20 cellular contexts compared by ENCODE assay signal in genomic region chr6:104589940-104590339, GRCh38.
A peak's percentile ranks its signal among the peaks of the same experiment; 100 is the strongest.
DNase-seq lines count a peak whose midpoint lies in the region; ATAC-seq, FAIRE-seq and TF ChIP-seq lines count a peak whose summit lies in the region.
"Had no signal": no experiment of that assay in that cellular context is flagged by ENCODE, and none has a peak within 500 bp of the region (broad histone marks: within the 10 kb centered on the region; RNA-seq: fewer than 3 reads in every experiment).

No MANE protein-coding gene starts in this region.

- no peaks in the 10 kb centered on the region for H3K36me3 Mint-ChIP-seq in progenitor cell of endocrine pancreas (ENCODE audit: insufficient read depth)
- H3K36me3 Mint-ChIP-seq in endothelial cell (ENCODE audit: low read depth, unreplicated experiment) = no peaks in the 10 kb centered on the region
- H3K36me3 Mint-ChIP-seq in chondrocyte (ENCODE audit: low read depth) = no peaks in the 10 kb centered on the region

- H3K27me3 ChIP-seq in body of pancreas = no peaks in the 10 kb centered on the region
- H3K27me3 ChIP-seq: SJSA1 had no signal

- intact Hi-C loops in body of pancreas (cut with DNase I) = no loop called here

- TF ChIP-seq POLR2A in body of pancreas (IDR thresholded peaks at IDR 0.05) (no peak), H54 (IDR thresholded peaks at IDR 0.05; ENCODE audit: low read depth, low read length) (no peak)

- no peak for FAIRE-seq in H54 (lab: Jason Lieb, UNC)
- FAIRE-seq: HepG2 had no signal

- H3K36me3 ChIP-seq in body of pancreas (replicated peaks in 1 of 2; ENCODE audit: insufficient read depth in 1 of 2, low read depth in 2 of 2) = no peaks in the 10 kb centered on the region
- H3K36me3 ChIP-seq: SJSA1 had no signal

- no peaks in the 10 kb centered on the region for H3K9me3 ChIP-seq in body of pancreas
- H3K9me3 ChIP-seq: SJSA1 had no signal

- no peaks in the 10 kb centered on the region for H3K9me3 Mint-ChIP-seq in progenitor cell of endocrine pancreas (ENCODE audit: low read depth)
- no peaks in the 10 kb centered on the region for H3K9me3 Mint-ChIP-seq in endothelial cell (ENCODE audit: unreplicated experiment)
- H3K9me3 Mint-ChIP-seq in chondrocyte (ENCODE audit: low read depth) = no peaks in the 10 kb centered on the region
- H3K9me3 Mint-ChIP-seq: H9 had no signal

- H3K4me1 Mint-ChIP-seq in progenitor cell of endocrine pancreas (ENCODE audit: low read depth) (peaks cover 7% of the 10 kb centered on the region), endothelial cell (ENCODE audit: unreplicated experiment) (peaks cover 16% of the 10 kb centered on the region), chondrocyte (ENCODE audit: low read depth) (peaks cover 21% of the 10 kb centered on the region)
- H3K4me1 Mint-ChIP-seq: H9 had no signal

- peak overlapping the region in 1 of 4 donors; percentile 27 for H3K27ac ChIP-seq in body of pancreas
- H3K27ac ChIP-seq: C4-2B, PC-9, SJSA1 had no signal

- TF ChIP-seq CTCF in body of pancreas (IDR thresholded peaks at IDR 0.05) (no peak), progenitor cell of endocrine pancreas (IDR thresholded peaks at IDR 0.05; ENCODE audit: unreplicated experiment) (no peak), endothelial cell (IDR thresholded peaks at IDR 0.05; ENCODE audit: unreplicated experiment) (no peak), chondrocyte (IDR thresholded peaks at IDR 0.05) (no peak)

- DNase-seq in HuH-7 (ENCODE audit: low spot score) = peak; percentile 9
- peak; percentile 3 for DNase-seq in NCI-H1436 treated with DMSO at 0.1 percent for 48 hours (lab: John Stamatoyannopoulos, UW)
- DNase-seq in body of pancreas = no peak
- no peak for DNase-seq in progenitor cell of endocrine pancreas (ENCODE audit: low spot score, unreplicated experiment)
- no peak for DNase-seq in endothelial cell (ENCODE audit: low spot score)
- no peak for DNase-seq in H54 (ENCODE audit: insufficient read length, low spot score)
- DNase-seq in chondrocyte (ENCODE audit: low spot score) = no peak
- DNase-seq: DMS 273 treated with DMSO at 0.1 percent for 48 hours, H9, MM.1S, NCI-H1092 treated with DMSO at 0.1 percent for 48 hours, NCI-H2029 treated with DMSO at 0.1 percent for 48 hours, NCI-H2171 treated with DMSO at 0.1 percent for 48 hours, NCI-H524, PC-9, SW 1271 had no signal

- H3K27me3 Mint-ChIP-seq in progenitor cell of endocrine pancreas (no peaks in the 10 kb centered on the region), endothelial cell (ENCODE audit: unreplicated experiment) (no peaks in the 10 kb centered on the region), chondrocyte (ENCODE audit: low read depth) (no peaks in the 10 kb centered on the region)

- peaks cover 10% of the 10 kb centered on the region for H3K4me1 ChIP-seq in body of pancreas
- H3K4me1 ChIP-seq: SJSA1 had no signal

- ATAC-seq in body of pancreas = peak; percentile 79
- no peak for ATAC-seq in GM21515 (IDR thresholded peaks at IDR 0.05; ENCODE audit: unreplicated experiment)
- ATAC-seq: HepG2 had no signal

- no peak overlapping the region for H3K4me3 Mint-ChIP-seq in progenitor cell of endocrine pancreas (ENCODE audit: low read depth)
- no peak overlapping the region for H3K4me3 Mint-ChIP-seq in endothelial cell (ENCODE audit: unreplicated experiment)
- H3K4me3 Mint-ChIP-seq in chondrocyte (ENCODE audit: unreplicated experiment) = no peak overlapping the region
- H3K4me3 Mint-ChIP-seq: H9 had no signal

- H3K27ac Mint-ChIP-seq in progenitor cell of endocrine pancreas = peak overlapping the region; percentile 14
- no peak overlapping the region for H3K27ac Mint-ChIP-seq in endothelial cell (ENCODE audit: unreplicated experiment)
- no peak overlapping the region for H3K27ac Mint-ChIP-seq in chondrocyte (ENCODE audit: unreplicated experiment)
- H3K27ac Mint-ChIP-seq: H9 had no signal

- H3K4me3 ChIP-seq in body of pancreas = no peak overlapping the region
- H3K4me3 ChIP-seq: PC-9, SJSA1 had no signal

Comparison
In these comparisons a context has a peak if more than half of its experiments do, and no peak if none do; other contexts are left out.
1. DNase-seq: peak in HuH-7 (single experiment) and NCI-H1436 treated with DMSO at 0.1 percent for 48 hours (single experiment); none in body of pancreas (0 of 4), progenitor cell of endocrine pancreas (single experiment), endothelial cell (single experiment), H54 (single experiment) and chondrocyte (single experiment).